ENCODE assay signal across 21 cellular contexts in genomic region chr21:45651921-45652320, GRCh38.
"Had no signal": no experiment of that assay in that cellular context is flagged by ENCODE, and none has a peak within 500 bp of the region (broad histone marks: within the 10 kb centered on the region; RNA-seq: fewer than 3 reads in every experiment).

No MANE protein-coding gene starts in this region.

- H3K4me2 ChIP-seq: hepatocyte had no signal

- H3K4me1 ChIP-seq: colonic mucosa, esophagus squamous epithelium, left lung, lower lobe of right lung had no signal

- H3K4me3 ChIP-seq: colonic mucosa, esophagus squamous epithelium, gastroesophageal sphincter, heart left ventricle, hepatocyte, left lung, lower lobe of right lung had no signal

- ATAC-seq: effector memory CD8-positive, alpha-beta T cell; esophagus mucosa; gastroesophageal sphincter; heart left ventricle; left cardiac atrium; left lung; left ventricle myocardium superior; lower lobe of right lung had no signal

- H3K9me3 ChIP-seq: colonic mucosa, esophagus squamous epithelium, gastroesophageal sphincter, heart left ventricle, left lung, lower lobe of right lung had no signal

- H3K27me3 ChIP-seq: colonic mucosa had no signal

- H2AFZ ChIP-seq: hepatocyte had no signal

- DNase-seq: cerebellar nuclear complex; colonic mucosa; cortex of kidney; effector CD8-positive, alpha-beta T cell; effector memory CD8-positive, alpha-beta T cell; endodermal cell; erythroblast; esophagus squamous epithelium; foreskin fibroblast; foreskin melanocyte; heart left ventricle; hypothalamus; immature natural killer cell; left cardiac atrium; left lung; left ventricle myocardium superior; lower lobe of right lung had no signal

- H3K27ac ChIP-seq: colonic mucosa, epithelial cell of prostate, esophagus squamous epithelium, gastroesophageal sphincter, heart left ventricle, hepatocyte, left lung, lower lobe of right lung had no signal

- H3K79me2 ChIP-seq: hepatocyte had no signal

- H3K36me3 ChIP-seq: colonic mucosa, esophagus squamous epithelium, gastroesophageal sphincter, heart left ventricle, left lung, lower lobe of right lung had no signal
